ENCODE assay signal across 8 cellular contexts in the genomic region with DNA sequence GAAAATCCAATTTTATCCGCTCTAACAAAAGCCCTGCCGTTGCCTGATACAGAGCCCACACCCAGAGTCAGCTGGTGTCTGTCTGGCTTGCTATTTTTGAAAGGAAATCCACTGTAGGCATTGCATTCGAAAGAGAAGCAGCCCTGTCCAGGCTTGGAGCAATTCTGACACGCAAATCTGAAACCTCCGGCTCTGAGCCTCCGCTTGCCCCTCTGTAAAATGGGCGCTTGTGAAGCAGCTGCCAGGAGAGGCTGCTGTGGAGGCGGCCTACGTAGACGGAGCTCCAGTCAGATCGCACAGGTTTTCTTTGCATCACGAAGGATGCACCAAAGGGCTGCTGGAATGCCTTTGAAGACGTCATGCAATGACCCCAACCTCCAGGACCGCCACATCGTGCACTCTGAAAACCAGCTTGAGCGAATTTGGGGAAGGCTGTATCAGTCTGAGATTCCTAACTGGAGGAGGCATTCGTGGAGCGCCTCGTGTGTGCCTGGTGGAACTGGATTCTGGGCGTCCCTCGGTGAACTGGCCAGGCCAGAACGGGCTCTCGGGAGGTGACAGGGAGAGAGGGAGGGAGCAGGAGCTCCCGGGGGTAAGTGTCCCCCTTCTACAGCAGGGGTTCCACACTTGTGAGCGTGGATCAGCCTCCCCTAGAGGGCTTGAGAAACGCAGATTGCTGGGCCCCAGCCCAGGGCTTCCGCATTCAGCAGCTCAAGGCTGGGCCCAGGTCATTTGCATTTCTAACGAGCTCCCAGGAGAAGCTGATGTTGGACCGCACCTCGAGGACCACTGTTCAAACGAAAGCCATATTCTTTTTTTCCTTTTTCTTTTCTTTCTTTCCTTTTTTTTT.
DNase-seq lines count a peak whose midpoint lies in the region; ATAC-seq and TF ChIP-seq lines count a peak whose summit lies in the region.

No MANE protein-coding gene starts in this region.

- H3K4me3 Mint-ChIP-seq in CD8-positive, alpha-beta memory T cell: peak overlapping the region; percentile 83 to 96 (median 91)

- CTCF ChIA-PET in CD8-positive, alpha-beta memory T cell (lab: Charles Lee): interaction anchor here (0.7 to 2.2 kb wide), 8 partner anchors 9 to 367 kb away, joined by 3 to 10 read pairs (median 4); a partner anchor contains a TSS

- intact Hi-C loops in dorsolateral prefrontal cortex (cut with DNase I) (loop anchor here in 1 of 2 donors (2.0 to 5.0 kb wide), 5 partner anchors 14 to 369 kb away; a partner anchor contains a TSS), mucosa of descending colon (cut with DNase I, micrococcal nuclease) (no loop called here), vagina (cut with DNase I) (no loop called here)

- H3K27me3 Mint-ChIP-seq in CD8-positive, alpha-beta memory T cell: peaks cover 0 to 16% of the 10 kb centered on the region in 2 donors

- POLR2A ChIA-PET in CD8-positive, alpha-beta memory T cell (lab: Charles Lee): interaction anchor here (0.5 to 0.8 kb wide), 4 partner anchors 9 to 19 kb away, joined by 3 to 13 read pairs (median 4); no protein-coding TSS in a partner anchor

- TF ChIP-seq POLR2A in Peyer's patch (IDR thresholded peaks at IDR 0.05) (no peak), vagina (IDR thresholded peaks at IDR 0.05) (no peak)

- peaks cover 2 to 15% (median 6%) of the 10 kb centered on the region in 3 donors for H3K36me3 Mint-ChIP-seq in CD8-positive, alpha-beta memory T cell

- no peak for TF ChIP-seq CTCF in Peyer's patch (IDR thresholded peaks at IDR 0.05)
- TF ChIP-seq CTCF in dorsolateral prefrontal cortex (IDR thresholded peaks at IDR 0.05 in 54 of 56, conservative IDR thresholded peaks at IDR 0.05 in 2 of 56; ENCODE audit: low read depth in 1 of 56, partially characterized antibody in 56 of 56): no peak
- no peak for TF ChIP-seq CTCF in mucosa of descending colon (IDR thresholded peaks at IDR 0.05)
- TF ChIP-seq CTCF in vagina (IDR thresholded peaks at IDR 0.05): no peak

- peaks cover 6% of the 10 kb centered on the region for H3K9me3 ChIP-seq in CD8-positive, alpha-beta memory T cell (ENCODE audit: low read length)
- H3K9me3 ChIP-seq in Peyer's patch: peaks cover 0 to 10% (median 3%) of the 10 kb centered on the region in 4 donors
- peaks cover 17% of the 10 kb centered on the region for H3K9me3 ChIP-seq in mucosa of descending colon
- H3K9me3 ChIP-seq in vagina: peaks cover 3% of the 10 kb centered on the region

- peaks cover 11 to 23% (median 18%) of the 10 kb centered on the region in 5 donors for H3K9me3 Mint-ChIP-seq in CD8-positive, alpha-beta memory T cell

- ATAC-seq in GM21529 (IDR thresholded peaks at IDR 0.05; ENCODE audit: unreplicated experiment) (peak; percentile 39), mucosa of descending colon (no peak)

- no peaks in the 10 kb centered on the region for H3K36me3 ChIP-seq in CD8-positive, alpha-beta memory T cell (ENCODE audit: insufficient read depth, low read length)
- H3K36me3 ChIP-seq in Peyer's patch (no peaks in the 10 kb centered on the region), mucosa of descending colon (ENCODE audit: low read depth) (no peaks in the 10 kb centered on the region), vagina (no peaks in the 10 kb centered on the region)

- peak overlapping the region; percentile 92 for H3K4me3 ChIP-seq in CD8-positive, alpha-beta memory T cell (ENCODE audit: low read length)
- H3K4me3 ChIP-seq in Peyer's patch (peak overlapping the region; percentile 71 to 93 (median 80)), dorsolateral prefrontal cortex (peak overlapping the region; percentile 58 to 95 (median 83)), mucosa of descending colon (no peak overlapping the region), vagina (peak overlapping the region; percentile 55 to 79)

- H3K4me1 Mint-ChIP-seq in CD8-positive, alpha-beta memory T cell: peaks cover 18 to 32% (median 28%) of the 10 kb centered on the region in 3 donors

- peak overlapping the region; percentile 62 for H3K27ac ChIP-seq in CD8-positive, alpha-beta memory T cell (ENCODE audit: low read depth, low read length)
- H3K27ac ChIP-seq in Peyer's patch (peak overlapping the region; percentile 34 to 90 (median 84)), dorsolateral prefrontal cortex (peak overlapping the region; percentile 16 to 94 (median 87)), vagina (peak overlapping the region; percentile 88)

- peak overlapping the region; percentile 66 to 96 (median 86) for H3K27ac Mint-ChIP-seq in CD8-positive, alpha-beta memory T cell

- peaks cover 3% of the 10 kb centered on the region for H3K4me1 ChIP-seq in CD8-positive, alpha-beta memory T cell (ENCODE audit: insufficient read depth, low read length)
- peaks cover 0 to 11% (median 0%) of the 10 kb centered on the region in 4 donors for H3K4me1 ChIP-seq in Peyer's patch
- peaks cover 11% of the 10 kb centered on the region for H3K4me1 ChIP-seq in mucosa of descending colon (ENCODE audit: low read depth)
- H3K4me1 ChIP-seq in vagina: peaks cover 21% of the 10 kb centered on the region

- peak in 4 of 5 donors; percentile 21 to 68 (median 42) for DNase-seq in CD8-positive, alpha-beta memory T cell
- peak in 2 of 3 donors; percentile 50 to 62 for DNase-seq in Peyer's patch
- DNase-seq in dorsolateral prefrontal cortex: peak in 2 of 10 donors; percentile 28 to 44
- DNase-seq in mucosa of descending colon: peak in 2 of 3 donors; percentile 39 to 48
- peak in 1 of 2 donors; percentile 91 for DNase-seq in vagina (ENCODE audit: extremely low spot score in 2 of 2)
- no peak for DNase-seq in superior temporal gyrus (ENCODE audit: extremely low spot score)
- no peak for DNase-seq in H4 (ENCODE audit: low spot score)

- no peaks in the 10 kb centered on the region for H3K27me3 ChIP-seq in CD8-positive, alpha-beta memory T cell (ENCODE audit: insufficient read depth, low read length, poor library complexity, severe bottlenecking)
- H3K27me3 ChIP-seq in Peyer's patch (no peaks in the 10 kb centered on the region), dorsolateral prefrontal cortex (no peaks in the 10 kb centered on the region), vagina (no peaks in the 10 kb centered on the region)

Comparison
In these comparisons a context has a peak if more than half of its experiments do, and no peak if none do; other contexts are left out.
1. DNase-seq: peak in CD8-positive, alpha-beta memory T cell (4 of 5), Peyer's patch (2 of 3) and mucosa of descending colon (2 of 3); none in superior temporal gyrus (single experiment) and H4 (single experiment).
2. Peak in every context shown above with its lines, with median percentiles within 50 percentile points of each other: H3K27ac ChIP-seq.